11 cellular contexts compared by ENCODE assay signal in the genomic region with DNA sequence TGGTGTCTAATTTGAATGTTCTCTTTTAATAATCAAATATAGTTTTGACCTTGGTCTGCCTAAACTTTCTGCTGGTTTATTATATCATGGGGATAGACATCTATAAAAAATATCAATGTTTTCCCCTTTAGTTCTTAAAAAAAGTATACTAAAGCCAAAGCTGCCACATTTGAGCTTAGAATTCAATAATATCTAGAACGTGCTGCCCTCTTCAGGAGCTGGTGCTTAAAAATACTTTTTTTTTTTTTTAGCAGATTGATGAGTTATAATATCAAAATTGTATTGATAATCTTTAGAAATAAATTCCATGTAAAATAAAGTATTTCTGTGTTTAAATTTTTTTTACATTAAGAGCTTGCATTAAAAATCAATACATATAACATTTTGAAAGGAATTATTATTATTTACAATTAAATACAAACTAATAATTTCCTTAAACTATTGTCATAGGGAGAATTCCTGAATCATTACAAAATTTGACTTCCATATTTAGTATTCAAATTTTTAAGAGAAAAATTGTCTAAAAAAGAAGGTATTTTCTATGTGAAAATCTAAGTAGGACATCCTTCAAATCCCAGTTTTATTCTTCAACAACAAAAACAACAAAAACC. TPM values are rescaled to one million over a fixed set of nuclear protein-coding genes. Genes with fewer than 3 reads are reported as not detected.
A peak's percentile ranks its signal among the peaks of the same experiment; 100 is the strongest.
DNase-seq lines count a peak whose midpoint lies in the region; ATAC-seq and TF ChIP-seq lines count a peak whose summit lies in the region.
"Had no signal": no experiment of that assay in that cellular context is flagged by ENCODE, and none has a peak within 500 bp of the region (broad histone marks: within the 10 kb centered on the region; RNA-seq: fewer than 3 reads in every experiment).

No MANE protein-coding gene starts in this region.

- CTCF ChIA-PET in A673 (lab: Charles Lee), result interaction anchor here (0.5 to 1.6 kb wide), 3 partner anchors 210 to 319 kb away, joined by 3 to 6 read pairs (median 4); no protein-coding TSS in a partner anchor

- POLR2A ChIA-PET in A673 (lab: Charles Lee; ENCODE audit: low non-redundant PET), result no interaction called here

- TF ChIP-seq CTCF in A673 (conservative IDR thresholded peaks at IDR 0.05; ENCODE audit: low read depth, low read length) (peak; percentile 61), GM23338 (conservative IDR thresholded peaks at IDR 0.05; ENCODE audit: low read depth in 2 of 2) (peak; percentile 48 to 52; a peak in 3 of 4 replicates)

- no peak overlapping the region for H3K4me3 Mint-ChIP-seq in GM23338
- H3K4me3 Mint-ChIP-seq: activated naive CD8-positive, alpha-beta T cell treated with anti-CD3 and anti-CD28 coated beads, Interleukin-2, amount 10 ng/mL, durations not matched to agents 7 days and 5 days; memory B cell had no signal

- peak; percentile 27 for DNase-seq in A673 (ENCODE audit: low spot score)
- peak; percentile 33 for DNase-seq in GM23338 (ENCODE audit: low spot score)
- DNase-seq in adipocyte (ENCODE audit: low read depth), result peak; percentile 79
- DNase-seq in iris pigment epithelial cell (ENCODE audit: low read depth), result peak; percentile 28
- no peak for DNase-seq in NCI-H1417 (lab: John Stamatoyannopoulos, UW)
- DNase-seq: activated naive CD8-positive, alpha-beta T cell treated with anti-CD3 and anti-CD28 coated beads, Interleukin-2, amount 10 ng/mL, durations not matched to agents 7 days and 5 days; T-helper 2 cell had no signal

- no peak for ATAC-seq in GM23338
- ATAC-seq in HG02623 (IDR thresholded peaks at IDR 0.05; ENCODE audit: unreplicated experiment), result no peak
- no peak for ATAC-seq in GM21367 (IDR thresholded peaks at IDR 0.05; ENCODE audit: unreplicated experiment)
- no peak for ATAC-seq in HG03521 (IDR thresholded peaks at IDR 0.05; ENCODE audit: unreplicated experiment)

- H3K4me1 Mint-ChIP-seq in GM23338, result peaks cover 19% of the 10 kb centered on the region
- H3K4me1 Mint-ChIP-seq: activated naive CD8-positive, alpha-beta T cell treated with anti-CD3 and anti-CD28 coated beads, Interleukin-2, amount 10 ng/mL, durations not matched to agents 7 days and 5 days; memory B cell had no signal

- H3K27me3 ChIP-seq in A673 (replicated peaks; ENCODE audit: insufficient read depth, low read depth, low read length, poor library complexity) (no peaks in the 10 kb centered on the region), GM23338 (ENCODE audit: insufficient read depth) (no peaks in the 10 kb centered on the region), adipocyte (replicated peaks; ENCODE audit: control insufficient read depth, insufficient read depth, low read length) (no peaks in the 10 kb centered on the region)

- H3K36me3 Mint-ChIP-seq in GM23338 (ENCODE audit: low read depth), result no peaks in the 10 kb centered on the region
- H3K36me3 Mint-ChIP-seq: activated naive CD8-positive, alpha-beta T cell treated with anti-CD3 and anti-CD28 coated beads, Interleukin-2, amount 10 ng/mL, durations not matched to agents 7 days and 5 days; memory B cell had no signal

- H3K4me1 ChIP-seq in A673 (ENCODE audit: insufficient read depth, low read length, poor library complexity, severe bottlenecking), result no peaks in the 10 kb centered on the region
- H3K4me1 ChIP-seq in GM23338 (ENCODE audit: insufficient read depth), result no peaks in the 10 kb centered on the region
- H3K4me1 ChIP-seq in adipocyte (ENCODE audit: control insufficient read depth, insufficient read depth, low read length), result peaks cover 23% of the 10 kb centered on the region

- H3K9me2 ChIP-seq in GM23338 (ENCODE audit: insufficient read depth), result no peaks in the 10 kb centered on the region

- H3K9ac ChIP-seq in adipocyte (ENCODE audit: low read length), result no peak overlapping the region

- no peaks in the 10 kb centered on the region for H3K9me3 Mint-ChIP-seq in GM23338
- H3K9me3 Mint-ChIP-seq: activated naive CD8-positive, alpha-beta T cell treated with anti-CD3 and anti-CD28 coated beads, Interleukin-2, amount 10 ng/mL, durations not matched to agents 7 days and 5 days; memory B cell had no signal

- no peak overlapping the region for H3K27ac ChIP-seq in A673 (ENCODE audit: low read depth, low read length, poor library complexity, severe bottlenecking)
- H3K27ac ChIP-seq in GM23338 (ENCODE audit: low read depth), result no peak overlapping the region

- no peaks in the 10 kb centered on the region for H3K36me3 ChIP-seq in A673 (ENCODE audit: insufficient read depth, low read length, poor library complexity, severe bottlenecking)
- H3K36me3 ChIP-seq in GM23338 (ENCODE audit: insufficient read depth), result no peaks in the 10 kb centered on the region
- H3K36me3 ChIP-seq in adipocyte (ENCODE audit: control insufficient read depth, insufficient read depth, low read length, severe bottlenecking), result no peaks in the 10 kb centered on the region

- no peak overlapping the region for H2AFZ ChIP-seq in GM23338

- H3F3A ChIP-seq in GM23338 (replicated peaks; ENCODE audit: low read depth), result no peaks in the 10 kb centered on the region

- no peaks in the 10 kb centered on the region for H3K79me2 ChIP-seq in GM23338 (replicated peaks; ENCODE audit: insufficient read depth)

- H3K27ac Mint-ChIP-seq in GM23338, result no peak overlapping the region
- H3K27ac Mint-ChIP-seq: activated naive CD8-positive, alpha-beta T cell treated with anti-CD3 and anti-CD28 coated beads, Interleukin-2, amount 10 ng/mL, durations not matched to agents 7 days and 5 days; memory B cell had no signal

- no peak overlapping the region for H3K4me2 ChIP-seq in GM23338

- no peaks in the 10 kb centered on the region for H4K20me1 ChIP-seq in GM23338 (replicated peaks; ENCODE audit: insufficient read depth)

- intact Hi-C loops in A673 (cut with micrococcal nuclease; ENCODE audit: unreplicated experiment), result loop anchor here (5.0 kb wide), 2 partner anchors 213 to 1543 kb away; no protein-coding TSS in a partner anchor

- H3K9me3 ChIP-seq in A673 (ENCODE audit: low read depth, low read length, poor library complexity, severe bottlenecking) (no peaks in the 10 kb centered on the region), adipocyte (ENCODE audit: control insufficient read depth, low read length) (no peaks in the 10 kb centered on the region)

- H3K4me3 ChIP-seq in A673 (ENCODE audit: low read depth, low read length, poor library complexity, severe bottlenecking) (no peak overlapping the region), GM23338 (no peak overlapping the region), adipocyte (ENCODE audit: low read length) (no peak overlapping the region)

- BruUV-seq in A673 (replicated peaks; lab: Mats Ljungman, UMichigan), result no TSS peak

- peaks cover 5% of the 10 kb centered on the region for H3K27me3 Mint-ChIP-seq in GM23338 (ENCODE audit: insufficient read depth, low read depth, poor library complexity)
- H3K27me3 Mint-ChIP-seq: activated naive CD8-positive, alpha-beta T cell treated with anti-CD3 and anti-CD28 coated beads, Interleukin-2, amount 10 ng/mL, durations not matched to agents 7 days and 5 days; memory B cell had no signal

TF ChIP-seq in GM23338, 12 proteins besides CTCF, POLR2A, EP300 and RAD21:
- TF ChIP-seq, protein P1, sequence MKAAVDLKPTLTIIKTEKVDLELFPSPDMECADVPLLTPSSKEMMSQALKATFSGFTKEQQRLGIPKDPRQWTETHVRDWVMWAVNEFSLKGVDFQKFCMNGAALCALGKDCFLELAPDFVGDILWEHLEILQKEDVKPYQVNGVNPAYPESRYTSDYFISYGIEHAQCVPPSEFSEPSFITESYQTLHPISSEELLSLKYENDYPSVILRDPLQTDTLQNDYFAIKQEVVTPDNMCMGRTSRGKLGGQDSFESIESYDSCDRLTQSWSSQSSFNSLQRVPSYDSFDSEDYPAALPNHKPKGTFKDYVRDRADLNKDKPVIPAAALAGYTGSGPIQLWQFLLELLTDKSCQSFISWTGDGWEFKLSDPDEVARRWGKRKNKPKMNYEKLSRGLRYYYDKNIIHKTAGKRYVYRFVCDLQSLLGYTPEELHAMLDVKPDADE (IDR thresholded peaks at IDR 0.05), result no peak
- no peak for TF ChIP-seq STAT1 (IDR thresholded peaks at IDR 0.05; ENCODE audit: unreplicated experiment)

RNA-seq across cellular contexts. Expression of a gene that starts 40.1 kb away (rescaled TPM):
- total RNA-seq in A673 (2021), result 1.5 and 2.8 TPM in 2 replicates
- total RNA-seq in GM23338 (2014; rRNA removed; shearing (Covaris generic)), result 90.3 and 104 TPM in 2 replicates
- polyA plus RNA-seq in GM23338 (2016; fragmentation: Nextera tagmentation; extraction: Ambion mirVana), result 32.9 and 38.2 TPM in 2 replicates
- total RNA-seq: activated naive CD8-positive, alpha-beta T cell treated with anti-CD3 and anti-CD28 coated beads, Interleukin-2, amount 10 ng/mL, durations not matched to agents 7 days and 5 days had no signal

Comparison
In these comparisons a context has a peak if more than half of its experiments do, and no peak if none do; other contexts are left out.
1. DNase-seq: peak in A673 (single experiment), GM23338 (single experiment), adipocyte (single experiment) and iris pigment epithelial cell (single experiment); none in NCI-H1417 (0 of 3).
2. RNA of a gene that starts 40.1 kb away (total RNA-seq): 90.3 to 104 TPM in GM23338; 1.5 to 2.8 TPM in A673; every median in the first group is over 10 times any median in the second.